In the genomic region with DNA sequence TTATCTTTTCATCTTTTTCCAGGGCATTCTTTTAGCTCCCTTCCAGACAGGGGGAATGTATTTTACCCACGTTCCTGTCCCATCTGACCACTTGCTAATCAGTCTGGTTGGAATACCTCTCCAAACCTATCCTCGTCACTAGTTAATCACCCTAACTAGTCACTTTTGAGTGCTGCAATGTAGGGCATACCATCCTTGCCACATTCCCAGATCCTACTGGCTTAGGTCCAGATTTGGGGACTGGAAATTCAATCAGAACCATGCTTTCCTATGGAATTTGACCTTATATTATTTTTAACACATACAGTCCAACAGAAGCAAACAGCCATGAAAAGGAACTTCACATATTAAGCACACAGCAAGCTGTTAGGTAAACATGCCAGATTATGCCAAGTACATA, we compare ENCODE assay signal across 19 cellular contexts. TPM values are rescaled to one million over a fixed set of nuclear protein-coding genes. Genes with fewer than 3 reads are reported as not detected.
DNase-seq lines count a peak whose midpoint lies in the region; ATAC-seq, FAIRE-seq and TF ChIP-seq lines count a peak whose summit lies in the region.
"Had no signal": no experiment of that assay in that cellular context is flagged by ENCODE, and none has a peak within 500 bp of the region (broad histone marks: within the 10 kb centered on the region; RNA-seq: fewer than 3 reads in every experiment).

No MANE protein-coding gene starts in this region.

- FAIRE-seq in HepG2 (lab: Jason Lieb, UNC), result no peak
- FAIRE-seq: A204.1, D721Med, HTR-8/SVneo had no signal

- in situ Hi-C loops in HepG2 (cut with HindIII; ENCODE audit: extremely low pct_ligation_motif_present, low pct_unique_long_range_greater_than_20kb), result no loop called here

- intact Hi-C loops in HepG2 (cut with micrococcal nuclease; ENCODE audit: unreplicated experiment), result no loop called here
- intact Hi-C loops in right lobe of liver (cut with DNase I), result no loop called here
- intact Hi-C loops in PC-3 (cut with micrococcal nuclease), result no loop called here

- TF ChIP-seq POLR2A in HepG2 (IDR thresholded peaks at IDR 0.05; ENCODE audit: insufficient read depth in 1 of 2, low read depth in 2 of 2, low read length in 2 of 2) (no peak), right lobe of liver (IDR thresholded peaks at IDR 0.05) (no peak)

- WGBS in HepG2 (ENCODE audit: low lambda C conversion rate), result 44% methylated on average over 2 of the region's 2 CpGs
- 46% methylated on average over 2 of the region's 2 CpGs for WGBS in right lobe of liver (ENCODE audit: insufficient coverage, low coverage, low lambda C conversion rate, missing lambda C conversion rate)

- no peak for TF ChIP-seq EP300 in HepG2 (IDR thresholded peaks at IDR 0.05; ENCODE audit: low read depth in 2 of 2, low read length in 2 of 2)
- TF ChIP-seq EP300 in HepG2 (CRISPR knock-in tag; IDR thresholded peaks at IDR 0.05; ENCODE audit: borderline replicate concordance), result no peak

- no peaks in the 10 kb centered on the region for H3F3A ChIP-seq in PC-3 (ENCODE audit: low read length, unreplicated experiment)

- no peak overlapping the region for H2AFZ ChIP-seq in HepG2 (ENCODE audit: low read length)
- no peak overlapping the region for H2AFZ ChIP-seq in PC-3 (ENCODE audit: low read length)
- H2AFZ ChIP-seq in osteoblast (ENCODE audit: low read length), result no peak overlapping the region

- no peak for DNase-seq in HepG2 (ENCODE audit: low spot score)
- no peak for DNase-seq in right lobe of liver
- DNase-seq in PC-3, result peak; percentile 21
- peak; percentile 3 for DNase-seq in osteoblast (ENCODE audit: insufficient read length, low spot score, missing footprints)
- DNase-seq in stimulated activated CD4-positive, alpha-beta T cell treated with anti-CD3 and anti-CD28 coated beads, Interleukin-2, amount 100 ng/mL, for 24 hours, result no peak
- DNase-seq in left lobe of liver (ENCODE audit: low spot score), result no peak
- DNase-seq: AML-193; Caco-2; CD4-positive, alpha-beta T cell; DMS79 treated with DMSO at 0.1 percent for 48 hours; GF-D8; GOT3; H7 had no signal

- no peaks in the 10 kb centered on the region for H3K9me3 ChIP-seq in HepG2 (ENCODE audit: low read length)
- H3K9me3 ChIP-seq in right lobe of liver, result no peaks in the 10 kb centered on the region
- no peaks in the 10 kb centered on the region for H3K9me3 ChIP-seq in PC-3 (ENCODE audit: low read length)
- H3K9me3 ChIP-seq in osteoblast (ENCODE audit: low read depth, low read length), result no peaks in the 10 kb centered on the region
- H3K9me3 ChIP-seq: Caco-2 had no signal

- TF ChIP-seq RAD21 in HepG2 (CRISPR knock-in tag; IDR thresholded peaks at IDR 0.05), result no peak

- 0 out of 5 replicates have a peak, but pooled peaks cover 0 to 6% of the 10 kb centered on the region in 2 experiments for H3K27me3 ChIP-seq in HepG2 (ENCODE audit: control insufficient read depth in 1 of 2, insufficient read depth in 2 of 2, low read length in 2 of 2)
- H3K27me3 ChIP-seq in right lobe of liver, result no peaks in the 10 kb centered on the region
- H3K27me3 ChIP-seq in PC-3 (ENCODE audit: low read length), result no peaks in the 10 kb centered on the region
- H3K27me3 ChIP-seq in osteoblast (ENCODE audit: insufficient read depth, low read length), result peaks cover 2% of the 10 kb centered on the region

- CTCF ChIA-PET in HepG2 (lab: Yijun Ruan, JAX; ENCODE audit: low intra/inter-chr PET ratio, low total read pairs), result no interaction called here
- CTCF ChIA-PET in PC-3 (lab: Charles Lee), result interaction anchor here (0.6 kb wide), 2 partner anchors 136 to 147 kb away, joined by 3 to 4 read pairs; no protein-coding TSS in a partner anchor

- no peaks in the 10 kb centered on the region for H4K20me1 ChIP-seq in HepG2 (ENCODE audit: insufficient read depth, low read length)
- H4K20me1 ChIP-seq in PC-3 (ENCODE audit: low read length), result no peaks in the 10 kb centered on the region
- no peaks in the 10 kb centered on the region for H4K20me1 ChIP-seq in osteoblast (ENCODE audit: insufficient read depth, low read length)

- H3K79me2 ChIP-seq in HepG2 (ENCODE audit: insufficient read depth, low read length) (no peaks in the 10 kb centered on the region), PC-3 (ENCODE audit: low read length) (no peaks in the 10 kb centered on the region), osteoblast (ENCODE audit: insufficient read depth, low read length) (no peaks in the 10 kb centered on the region)

- H3K4me1 ChIP-seq in HepG2 (ENCODE audit: insufficient read depth, low read length), result 0 out of 2 replicates have a peak, but pooled peaks cover 3% of the 10 kb centered on the region
- H3K4me1 ChIP-seq in right lobe of liver, result no peaks in the 10 kb centered on the region
- peaks cover 14% of the 10 kb centered on the region for H3K4me1 ChIP-seq in PC-3 (ENCODE audit: insufficient read depth, low read length)
- H3K4me1 ChIP-seq in osteoblast (ENCODE audit: insufficient read depth, low read length), result peaks cover 3% of the 10 kb centered on the region
- H3K4me1 ChIP-seq: Caco-2 had no signal

- no peaks in the 10 kb centered on the region for H3K9me2 ChIP-seq in PC-3 (replicated peaks; ENCODE audit: low read length)

- no peak overlapping the region for H3K4me3 ChIP-seq in HepG2 (replicated peaks in 1 of 3; ENCODE audit: insufficient read depth in 1 of 3, low read depth in 2 of 3, low read length in 3 of 3)
- no peak overlapping the region for H3K4me3 ChIP-seq in right lobe of liver
- no peak overlapping the region for H3K4me3 ChIP-seq in PC-3 (ENCODE audit: low read length)
- no peak overlapping the region for H3K4me3 ChIP-seq in osteoblast (ENCODE audit: insufficient read depth, low read length)

- TF ChIP-seq CTCF in HepG2 (CRISPR knock-in tag; IDR thresholded peaks at IDR 0.05), result no peak
- TF ChIP-seq CTCF in right lobe of liver (IDR thresholded peaks at IDR 0.05), result no peak
- TF ChIP-seq CTCF in PC-3 (conservative IDR thresholded peaks at IDR 0.05; ENCODE audit: low read depth, low read length), result no peak
- no peak for TF ChIP-seq CTCF in osteoblast (IDR thresholded peaks at IDR 0.05; ENCODE audit: extremely low read depth, low read depth, low read length)

- H3K27ac ChIP-seq in HepG2 (ENCODE audit: extremely low read length, insufficient read depth, low read length) (no peak overlapping the region), right lobe of liver (no peak overlapping the region), PC-3 (ENCODE audit: low read length) (no peak overlapping the region), osteoblast (ENCODE audit: low read depth, low read length) (no peak overlapping the region)
- H3K27ac ChIP-seq: C4-2B had no signal

- ATAC-seq in HepG2, result no peak
- ATAC-seq in right lobe of liver, result no peak
- no peak for ATAC-seq in PC-3
- no peak for ATAC-seq in left lobe of liver

- POLR2A ChIA-PET in HepG2 (lab: Yijun Ruan, JAX), result no interaction called here
- POLR2A ChIA-PET in PC-3 (lab: Charles Lee; ENCODE audit: unreplicated experiment), result no interaction called here

- BruUV-seq in HepG2 (replicated peaks; lab: Mats Ljungman, UMichigan), result no TSS peak
- no TSS peak for BruUV-seq in PC-3 (replicated peaks; lab: Mats Ljungman, UMichigan)

- no peaks in the 10 kb centered on the region for H3K36me3 ChIP-seq in HepG2 (replicated peaks in 1 of 2; ENCODE audit: control insufficient read depth in 1 of 2, insufficient read depth in 2 of 2, low read length in 2 of 2)
- no peaks in the 10 kb centered on the region for H3K36me3 ChIP-seq in right lobe of liver
- no peaks in the 10 kb centered on the region for H3K36me3 ChIP-seq in PC-3 (ENCODE audit: low read depth, low read length)
- H3K36me3 ChIP-seq in osteoblast (ENCODE audit: insufficient read depth, low read length), result no peaks in the 10 kb centered on the region

- H3K4me2 ChIP-seq in HepG2 (ENCODE audit: low read depth, low read length) (no peak overlapping the region), PC-3 (ENCODE audit: low read length) (no peak overlapping the region), osteoblast (ENCODE audit: insufficient read depth, low read length) (no peak overlapping the region)

- no peak overlapping the region for H3K9ac ChIP-seq in HepG2 (ENCODE audit: insufficient read depth, low read depth, low read length)
- H3K9ac ChIP-seq in PC-3 (ENCODE audit: low read length), result no peak overlapping the region

TF ChIP-seq in HepG2, 621 proteins besides CTCF, POLR2A, EP300 and RAD21:
- no peak for TF ChIP-seq POLR2AphosphoS5 (IDR thresholded peaks at IDR 0.05; ENCODE audit: low read depth, low read length)
- 0 out of 2 replicates have a peak, but pooled peaks have one; percentile 24 for TF ChIP-seq GFI1 (CRISPR knock-in tag; IDR thresholded peaks at IDR 0.05; ENCODE audit: borderline replicate concordance)
TF ChIP-seq in HepG2: peak in this region for 1.

RNA-seq across cellular contexts. Expression of a gene that starts 29.7 kb away (rescaled TPM):
- total RNA-seq in HepG2 (2016; rRNA removed; fragmentation: Illumina TruSeq; extraction: Trizol) (0.56 TPM in 1 of 2 replicates, not detected in the other), right lobe of liver (not detected), PC-3 (2014; rRNA removed) (not detected in 2 replicates), osteoblast (under 0.01 TPM in 1 of 2 replicates, not detected in the other), left lobe of liver (not detected)
- total RNA-seq in HepG2 (2016; cell fraction: cytosol; rRNA removed; fragmentation: Illumina TruSeq; extraction: Trizol; ENCODE audit: low read depth), result not detected in 2 replicates
- total RNA-seq in HepG2 (2016; cell fraction: insoluble cytoplasmic fraction; rRNA removed; fragmentation: Illumina TruSeq; extraction: Trizol), result 0.26 TPM in 1 of 2 replicates, not detected in the other
- total RNA-seq in HepG2 (2016; cell fraction: membrane; rRNA removed; fragmentation: Illumina TruSeq; extraction: Trizol), result 0.24 and 0.34 TPM in 2 replicates
- total RNA-seq in HepG2 (2016; cell fraction: nucleus; rRNA removed; fragmentation: Illumina TruSeq; extraction: Trizol), result not detected in 2 replicates
- 0.09 and 0.21 TPM in 2 replicates for polyA plus RNA-seq in HepG2 (2011; rRNA removed)
- polyA plus RNA-seq in HepG2 (2011; cell fraction: cytosol; rRNA removed), result not detected in 2 replicates
- not detected in 2 replicates for polyA plus RNA-seq in HepG2 (2011; cell fraction: nucleus; rRNA removed)
- 0.53 and 0.59 TPM in 2 replicates for polyA plus RNA-seq in HepG2 (2012)
- polyA plus RNA-seq in HepG2 (2016; cell fraction: cytosol; fragmentation: Illumina TruSeq; extraction: Trizol; ENCODE audit: low read depth), result 0.18 and 0.19 TPM in 2 replicates
- polyA plus RNA-seq in HepG2 (2016; cell fraction: insoluble cytoplasmic fraction; fragmentation: Illumina TruSeq; extraction: Trizol; ENCODE audit: low read depth), result not detected in 2 replicates
- polyA plus RNA-seq in HepG2 (2016; cell fraction: membrane; fragmentation: Illumina TruSeq; extraction: Trizol; ENCODE audit: low read depth), result 0.26 TPM in 1 of 2 replicates, not detected in the other
- not detected in 2 replicates for polyA plus RNA-seq in HepG2 (2016; cell fraction: nucleus; fragmentation: Illumina TruSeq; extraction: Trizol; ENCODE audit: insufficient read depth, low read depth)
- polyA minus RNA-seq in HepG2 (2011; rRNA and poly(A)+ RNA removed; ENCODE audit: low replicate concordance), result not detected in 2 replicates
- polyA minus RNA-seq in HepG2 (2011; cell fraction: cytosol; rRNA and poly(A)+ RNA removed), result not detected in 2 replicates
- not detected in 2 replicates for polyA minus RNA-seq in HepG2 (2011; cell fraction: nucleus; rRNA and poly(A)+ RNA removed)
- total RNA-seq: Caco-2; CD4-positive, alpha-beta T cell; H7 had no signal
- polyA plus RNA-seq: BJ, IgD-negative memory B cell had no signal

Comparison
In these comparisons a context has a peak if more than half of its experiments do, and no peak if none do; other contexts are left out.
1. DNase-seq: peak in PC-3 (single experiment) and osteoblast (single experiment); none in HepG2 (single experiment), right lobe of liver (0 of 3), stimulated activated CD4-positive, alpha-beta T cell treated with anti-CD3 and anti-CD28 coated beads, Interleukin-2, amount 100 ng/mL, for 24 hours (0 of 2) and left lobe of liver (single experiment).